9 cellular contexts compared by ENCODE assay signal in genomic region chr12:62131153-62131552, GRCh38.
"Had no signal": no experiment of that assay in that cellular context is flagged by ENCODE, and none has a peak within 500 bp of the region (broad histone marks: within the 10 kb centered on the region; RNA-seq: fewer than 3 reads in every experiment).

No MANE protein-coding gene starts in this region.

- FAIRE-seq: HepG2 had no signal

- H3K36me3 ChIP-seq: HAP-1 had no signal

- H3K4me3 ChIP-seq: GM23248, HAP-1 had no signal

- H3K36me3 Mint-ChIP-seq: IgD-negative memory B cell had no signal

- H3K9me3 ChIP-seq: HAP-1 had no signal

- H3K9me3 Mint-ChIP-seq: HFFc6, IgD-negative memory B cell had no signal

- H3K4me3 Mint-ChIP-seq: HFFc6, IgD-negative memory B cell had no signal

- H3K4me1 ChIP-seq: HAP-1 had no signal

- ATAC-seq: HCT116, HepG2 had no signal

- H3K9ac ChIP-seq: GM23248 had no signal

- H2AFZ ChIP-seq: GM23248 had no signal

- H3K27ac Mint-ChIP-seq: HFFc6, IgD-negative memory B cell had no signal

- H3K4me1 Mint-ChIP-seq: IgD-negative memory B cell had no signal

- DNase-seq: GM23248, H7, HFFc6, KBM-7 had no signal

- H3K27ac ChIP-seq: GM23248, HL-60 had no signal
